ENCODE assay signal across 8 cellular contexts in genomic region chr19:47609885-47610545, GRCh38. TPM values are rescaled to one million over a fixed set of nuclear protein-coding genes. Genes with fewer than 3 reads are reported as not detected.
DNase-seq lines count a peak whose midpoint lies in the region; ATAC-seq and TF ChIP-seq lines count a peak whose summit lies in the region.

No MANE protein-coding gene starts in this region.

- peaks cover 18% of the 10 kb centered on the region for H3K4me1 ChIP-seq in endodermal cell (ENCODE audit: control insufficient read depth, insufficient read depth, low read length)

- no peaks in the 10 kb centered on the region for H3K9me3 Mint-ChIP-seq in endodermal cell
- H3K9me3 Mint-ChIP-seq in mesothelial cell of epicardium, result no peaks in the 10 kb centered on the region
- H3K9me3 Mint-ChIP-seq in stimulated activated memory B cell treated with anti-CD40 and anti-IgM and Interleukin-4, amounts not matched to agents 10 μg/mL and 1 μg/mL and 100 μg/mL, for 72 hours, result no peaks in the 10 kb centered on the region

- H3K4me1 Mint-ChIP-seq in endodermal cell (peaks cover 30% of the 10 kb centered on the region), mesothelial cell of epicardium (peaks cover 33% of the 10 kb centered on the region)
- H3K4me1 Mint-ChIP-seq in stimulated activated memory B cell treated with anti-CD40 and anti-IgM and Interleukin-4, amounts not matched to agents 10 μg/mL and 1 μg/mL and 100 μg/mL, for 72 hours, result peaks cover 32% of the 10 kb centered on the region

- H3K27me3 Mint-ChIP-seq in endodermal cell (ENCODE audit: insufficient read depth), result no peaks in the 10 kb centered on the region
- H3K27me3 Mint-ChIP-seq in mesothelial cell of epicardium (ENCODE audit: low read depth), result no peaks in the 10 kb centered on the region
- H3K27me3 Mint-ChIP-seq in stimulated activated memory B cell treated with anti-CD40 and anti-IgM and Interleukin-4, amounts not matched to agents 10 μg/mL and 1 μg/mL and 100 μg/mL, for 72 hours, result no peaks in the 10 kb centered on the region

- H3K9ac ChIP-seq in endodermal cell (ENCODE audit: extremely low read depth, low read length, poor library complexity, severe bottlenecking), result peak overlapping the region; percentile 71

- H3K4me3 ChIP-seq in endodermal cell (ENCODE audit: low read length), result peak overlapping the region; percentile 80

- no peaks in the 10 kb centered on the region for H3K9me3 ChIP-seq in endodermal cell (ENCODE audit: control insufficient read depth, low read length)

- ATAC-seq in stimulated activated memory B cell treated with anti-CD40 and anti-IgM and Interleukin-4, amounts not matched to agents 10 μg/mL and 1 μg/mL and 100 μg/mL, for 72 hours, result peak; percentile 1
- no peak for ATAC-seq in GM18909 (IDR thresholded peaks at IDR 0.05; ENCODE audit: poor library complexity, unreplicated experiment)

- peaks cover 27% of the 10 kb centered on the region for H3K36me3 ChIP-seq in endodermal cell (ENCODE audit: control insufficient read depth, insufficient read depth, low read length)

- H3K27ac Mint-ChIP-seq in endodermal cell (peak overlapping the region; percentile 86), mesothelial cell of epicardium (peak overlapping the region; percentile 95)
- H3K27ac Mint-ChIP-seq in stimulated activated memory B cell treated with anti-CD40 and anti-IgM and Interleukin-4, amounts not matched to agents 10 μg/mL and 1 μg/mL and 100 μg/mL, for 72 hours, result peak overlapping the region; percentile 87

- DNase-seq in ELR (ENCODE audit: low read depth) (peak; percentile 69), NCI-H1105 treated with DMSO at 0.1 percent for 48 hours (lab: John Stamatoyannopoulos, UW) (peak; percentile 28), endodermal cell (peak; percentile 85), mesothelial cell of epicardium (ENCODE audit: low spot score in 2 of 2, unreplicated experiment in 2 of 2) (peak; percentile 34 to 59), NCI-H1930 (lab: John Stamatoyannopoulos, UW) (no peak)
- DNase-seq in activated CD8-positive, alpha-beta memory T cell treated with anti-CD3 and anti-CD28 coated beads, Interleukin-2, amount 50 U/mL, for 48 hours, result peak; percentile 68

- WGBS in endodermal cell (ENCODE audit: insufficient coverage in 1 of 2, insufficient read length in 1 of 2), 2 experiments, result 0 to 1% methylated on average over 17 to 49 of the region's 49 CpGs

- peak overlapping the region; percentile 88 for H3K27ac ChIP-seq in endodermal cell (ENCODE audit: low read depth, low read length)

- TF ChIP-seq CTCF in endodermal cell (conservative IDR thresholded peaks at IDR 0.05), result peak; percentile 19
- TF ChIP-seq CTCF in mesothelial cell of epicardium (IDR thresholded peaks at IDR 0.05; ENCODE audit: unreplicated experiment), result no peak

- H3K27me3 ChIP-seq in endodermal cell (ENCODE audit: control insufficient read depth, insufficient read depth, low read length, poor library complexity, severe bottlenecking), result no peaks in the 10 kb centered on the region

- H3K36me3 Mint-ChIP-seq in endodermal cell (ENCODE audit: low read depth) (peaks cover 22% of the 10 kb centered on the region), mesothelial cell of epicardium (peaks cover 3% of the 10 kb centered on the region)
- peaks cover 10% of the 10 kb centered on the region for H3K36me3 Mint-ChIP-seq in stimulated activated memory B cell treated with anti-CD40 and anti-IgM and Interleukin-4, amounts not matched to agents 10 μg/mL and 1 μg/mL and 100 μg/mL, for 72 hours

- H3K4me3 Mint-ChIP-seq in endodermal cell, result peak overlapping the region; percentile 83
- peak overlapping the region; percentile 91 for H3K4me3 Mint-ChIP-seq in mesothelial cell of epicardium
- H3K4me3 Mint-ChIP-seq in stimulated activated memory B cell treated with anti-CD40 and anti-IgM and Interleukin-4, amounts not matched to agents 10 μg/mL and 1 μg/mL and 100 μg/mL, for 72 hours, result peak overlapping the region; percentile 95

RNA-seq across cellular contexts. Expression of gene BICRA, which starts 1.1 kb away (rescaled TPM):
- total RNA-seq in endodermal cell (10 to 100 TPM; 30.0 to 30.1 TPM), mesothelial cell of epicardium (35.6 to 38.5 TPM (median 36.9 TPM) in 3 replicates)
- polyA plus RNA-seq in endodermal cell (2013, experiment 1 of 2), result 20.1 TPM
- 19.1 TPM for polyA plus RNA-seq in endodermal cell (2013, experiment 2 of 2)

RNA-seq across cellular contexts. Expression of gene ZNF541, which starts 37.1 kb away (rescaled TPM):
- total RNA-seq in endodermal cell (not detected), mesothelial cell of epicardium (0.13 to 0.81 TPM (median 0.18 TPM) in 3 replicates)
- polyA plus RNA-seq in endodermal cell (2013, experiment 1 of 2), result not detected
- polyA plus RNA-seq in endodermal cell (2013, experiment 2 of 2), result not detected

Comparison
In these comparisons a context has a peak if more than half of its experiments do, and no peak if none do; other contexts are left out.
1. DNase-seq: peak in ELR (single experiment), NCI-H1105 treated with DMSO at 0.1 percent for 48 hours (single experiment), activated CD8-positive, alpha-beta memory T cell treated with anti-CD3 and anti-CD28 coated beads, Interleukin-2, amount 50 U/mL, for 48 hours (single experiment), endodermal cell (single experiment) and mesothelial cell of epicardium (2 of 2); none in NCI-H1930 (0 of 2).
2. Peak in every context shown above with its lines, with median percentiles within 50 percentile points of each other: H3K27ac Mint-ChIP-seq and H3K4me3 Mint-ChIP-seq.